In the genomic region with DNA sequence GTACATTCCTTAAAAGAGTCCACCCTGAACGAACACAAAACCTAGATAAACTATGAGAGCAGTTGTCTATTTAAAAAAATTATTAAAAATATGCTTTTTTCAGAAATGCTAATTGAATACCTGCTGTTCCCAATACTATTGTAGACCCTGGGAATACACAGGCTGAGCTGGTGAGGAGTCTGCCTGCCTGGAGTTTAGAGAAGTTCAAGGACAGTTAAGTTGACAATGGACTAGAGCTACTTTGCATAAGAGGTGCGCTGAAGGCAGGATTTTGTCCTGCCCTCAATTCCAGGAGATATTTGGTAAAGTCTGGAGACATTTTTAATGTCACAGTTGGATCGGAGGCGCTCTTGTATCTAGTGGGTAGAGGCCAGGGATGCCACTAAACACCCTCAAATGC, we compare ENCODE assay signal across 28 cellular contexts.
DNase-seq lines count a peak whose midpoint lies in the region; ATAC-seq and TF ChIP-seq lines count a peak whose summit lies in the region.
"Had no signal": no experiment of that assay in that cellular context is flagged by ENCODE, and none has a peak within 500 bp of the region (broad histone marks: within the 10 kb centered on the region; RNA-seq: fewer than 3 reads in every experiment).

No MANE protein-coding gene starts in this region.

- no peak overlapping the region for H3K4me2 ChIP-seq in mesenchymal stem cell (ENCODE audit: low read length, poor library complexity, severe bottlenecking)
- H3K4me2 ChIP-seq: BLaER1 treated with 17β-estradiol and CSF1 and Interleukin-3, amounts not matched to agents 10 nM and 100 nM had no signal

- peak overlapping the region; percentile 42 to 86 for H2BK12ac ChIP-seq in mesenchymal stem cell (ENCODE audit: low read length in 2 of 2)

- ATAC-seq in psoas muscle (no peak), HG03571 (IDR thresholded peaks at IDR 0.05; ENCODE audit: unreplicated experiment) (no peak)
- ATAC-seq: HCT116; naive thymus-derived CD4-positive, alpha-beta T cell; stimulated activated naive CD8-positive, alpha-beta T cell treated with anti-CD3 and anti-CD28 coated beads, Interleukin-15, amount 100 ng/mL, for 72 hours had no signal

- DNase-seq in cardiac muscle cell (ENCODE audit: low read depth in 1 of 2, low spot score in 1 of 2) = no peak
- DNase-seq in right atrium auricular region (ENCODE audit: low spot score) = no peak
- no peak for DNase-seq in mesenchymal stem cell
- DNase-seq in psoas muscle = no peak
- DNase-seq in tibial artery = no peak
- no peak for DNase-seq in GM19240 (ENCODE audit: insufficient read length, low spot score)
- no peak for DNase-seq in NCI-H2081 treated with DMSO at 0.1 percent for 48 hours (lab: John Stamatoyannopoulos, UW)
- DNase-seq: activated CD4-positive, alpha-beta T cell treated with anti-CD3 and anti-CD28 coated beads for 48 hours; amygdala; Kasumi-1; left lung; naive thymus-derived CD4-positive, alpha-beta T cell; NCI-H1417; NCI-H2029 treated with DMSO at 0.1 percent for 48 hours; NCI-H345; NCI-H774; Peyer's patch; SHP77 treated with DMSO at 0.1 percent for 48 hours; spleen; stimulated activated CD4-positive, alpha-beta T cell treated with anti-CD3 and anti-CD28 coated beads, Interleukin-2, amount 100 ng/mL, for 24 hours; stimulated activated naive CD8-positive, alpha-beta T cell treated with anti-CD3 and anti-CD28 coated beads, Interleukin-15, amount 100 ng/mL, for 72 hours; SW 1271 had no signal

- no peak overlapping the region for H2BK15ac ChIP-seq in mesenchymal stem cell (ENCODE audit: low read depth, poor library complexity, severe bottlenecking)

- H3K4me3 ChIP-seq in cardiac muscle cell = no peak overlapping the region
- no peak overlapping the region for H3K4me3 ChIP-seq in right atrium auricular region
- no peak overlapping the region for H3K4me3 ChIP-seq in mesenchymal stem cell (ENCODE audit: insufficient read depth in 1 of 2, low read depth in 1 of 2, low read length in 2 of 2)
- H3K4me3 ChIP-seq in psoas muscle = no peak overlapping the region
- H3K4me3 ChIP-seq in tibial artery = no peak overlapping the region
- H3K4me3 ChIP-seq: BLaER1 treated with 17β-estradiol and CSF1 and Interleukin-3, amounts not matched to agents 10 nM and 100 nM; breast epithelium; left lung; Peyer's patch; spleen had no signal

- H2BK5ac ChIP-seq in mesenchymal stem cell (ENCODE audit: low read depth, low read length, poor library complexity, severe bottlenecking) = no peak overlapping the region

- H4K91ac ChIP-seq in mesenchymal stem cell (ENCODE audit: low read length) = no peak overlapping the region

- no peak overlapping the region for H3K23ac ChIP-seq in mesenchymal stem cell (ENCODE audit: low read length in 2 of 2)

- peak overlapping the region in 1 of 2 experiments; percentile 20 for H3K4ac ChIP-seq in mesenchymal stem cell (ENCODE audit: low read depth in 1 of 2, low read length in 2 of 2)

- intact Hi-C loops in psoas muscle (cut with DNase I) (loop anchor here in 1 of 2 donors (10.0 kb wide), 1 partner anchor 564 kb away; no protein-coding TSS in a partner anchor), tibial artery (cut with DNase I; ENCODE audit: low total_unique reads) (no loop called here)

- H3K9me3 ChIP-seq in cardiac muscle cell (ENCODE audit: low read depth) (no peaks in the 10 kb centered on the region), right atrium auricular region (no peaks in the 10 kb centered on the region), mesenchymal stem cell (ENCODE audit: control insufficient read depth, low read length) (no peaks in the 10 kb centered on the region), psoas muscle (no peaks in the 10 kb centered on the region), tibial artery (no peaks in the 10 kb centered on the region)
- H3K9me3 ChIP-seq: BLaER1 treated with 17β-estradiol and CSF1 and Interleukin-3, amounts not matched to agents 10 nM and 100 nM; breast epithelium; left lung; Peyer's patch; spleen had no signal

- no peaks in the 10 kb centered on the region for H3K36me3 ChIP-seq in cardiac muscle cell
- H3K36me3 ChIP-seq in right atrium auricular region = no peaks in the 10 kb centered on the region
- no peaks in the 10 kb centered on the region for H3K36me3 ChIP-seq in mesenchymal stem cell (ENCODE audit: control insufficient read depth in 1 of 2, insufficient read depth in 2 of 2, low read depth in 1 of 2, low read length in 2 of 2)
- no peaks in the 10 kb centered on the region for H3K36me3 ChIP-seq in psoas muscle (ENCODE audit: insufficient read depth in 1 of 2, low read depth in 1 of 2)
- no peaks in the 10 kb centered on the region for H3K36me3 ChIP-seq in tibial artery
- H3K36me3 ChIP-seq: BLaER1 treated with 17β-estradiol and CSF1 and Interleukin-3, amounts not matched to agents 10 nM and 100 nM; breast epithelium; left lung; Peyer's patch; spleen had no signal

- no peak overlapping the region for H4K8ac ChIP-seq in mesenchymal stem cell (ENCODE audit: low read length)

- no peaks in the 10 kb centered on the region for H3K27me3 ChIP-seq in cardiac muscle cell
- no peaks in the 10 kb centered on the region for H3K27me3 ChIP-seq in right atrium auricular region
- no peaks in the 10 kb centered on the region for H3K27me3 ChIP-seq in mesenchymal stem cell (ENCODE audit: control insufficient read depth in 1 of 2, insufficient read depth in 1 of 2, low read length in 2 of 2)
- H3K27me3 ChIP-seq in psoas muscle (ENCODE audit: insufficient read depth in 3 of 3, low read length in 2 of 3) = no peaks in the 10 kb centered on the region
- no peaks in the 10 kb centered on the region for H3K27me3 ChIP-seq in tibial artery
- H3K27me3 ChIP-seq: breast epithelium, left lung, Peyer's patch, spleen had no signal

- H3K18ac ChIP-seq in mesenchymal stem cell (ENCODE audit: low read depth in 1 of 2, low read length in 2 of 2) = peak overlapping the region in 1 of 2 experiments; percentile 56

- no peak overlapping the region for H3K14ac ChIP-seq in mesenchymal stem cell (ENCODE audit: low read length in 2 of 2)

- no peak for TF ChIP-seq CTCF in cardiac muscle cell (IDR thresholded peaks at IDR 0.05; ENCODE audit: low read depth, low read length)
- TF ChIP-seq CTCF in right atrium auricular region (IDR thresholded peaks at IDR 0.05) = no peak
- no peak for TF ChIP-seq CTCF in psoas muscle (IDR thresholded peaks at IDR 0.05)
- TF ChIP-seq CTCF in tibial artery (IDR thresholded peaks at IDR 0.05) = no peak

- H3K4me1 ChIP-seq in cardiac muscle cell (ENCODE audit: low read depth) (peaks cover 71% of the 10 kb centered on the region), right atrium auricular region (peaks cover 0 to 50% of the 10 kb centered on the region in 2 donors), mesenchymal stem cell (ENCODE audit: control insufficient read depth, insufficient read depth, low read depth, low read length) (peaks cover 17% of the 10 kb centered on the region), psoas muscle (peaks cover 73% of the 10 kb centered on the region), tibial artery (peaks cover 0 to 81% (median 42%) of the 10 kb centered on the region in 4 donors)

- no peak overlapping the region for H2AFZ ChIP-seq in mesenchymal stem cell (ENCODE audit: low read depth, low read length)

- no peak overlapping the region for H3K9ac ChIP-seq in mesenchymal stem cell (ENCODE audit: low read length)
- H3K9ac ChIP-seq: BLaER1 treated with 17β-estradiol and CSF1 and Interleukin-3, amounts not matched to agents 10 nM and 100 nM had no signal

- H3K79me1 ChIP-seq in mesenchymal stem cell (replicated peaks; ENCODE audit: low read length, poor library complexity, severe bottlenecking) = peaks cover 22% of the 10 kb centered on the region

- H2BK120ac ChIP-seq in mesenchymal stem cell (ENCODE audit: low read depth, low read length) = no peak overlapping the region

- peak overlapping the region; percentile 89 for H3K27ac ChIP-seq in cardiac muscle cell
- H3K27ac ChIP-seq in right atrium auricular region = peak overlapping the region in 1 of 2 donors; percentile 37
- H3K27ac ChIP-seq in mesenchymal stem cell (ENCODE audit: low read length, poor library complexity, severe bottlenecking) = no peak overlapping the region
- peak overlapping the region; percentile 90 for H3K27ac ChIP-seq in psoas muscle
- peak overlapping the region; percentile 82 for H3K27ac ChIP-seq in tibial artery
- H3K27ac ChIP-seq: 22Rv1; BLaER1 treated with 17β-estradiol and CSF1 and Interleukin-3, amounts not matched to agents 10 nM and 100 nM; spleen; VCaP had no signal

- peak overlapping the region; percentile 88 for H2AK5ac ChIP-seq in mesenchymal stem cell (ENCODE audit: low read length, severe bottlenecking)

- WGBS in mesenchymal stem cell = 83% methylated on average over 1 of the region's 4 CpGs
- 86 to 97% (median 94%) methylated on average over 4 of the region's 4 CpGs for WGBS in psoas muscle, 3 donors
